ENCODE assay signal across 9 cellular contexts in the genomic region with DNA sequence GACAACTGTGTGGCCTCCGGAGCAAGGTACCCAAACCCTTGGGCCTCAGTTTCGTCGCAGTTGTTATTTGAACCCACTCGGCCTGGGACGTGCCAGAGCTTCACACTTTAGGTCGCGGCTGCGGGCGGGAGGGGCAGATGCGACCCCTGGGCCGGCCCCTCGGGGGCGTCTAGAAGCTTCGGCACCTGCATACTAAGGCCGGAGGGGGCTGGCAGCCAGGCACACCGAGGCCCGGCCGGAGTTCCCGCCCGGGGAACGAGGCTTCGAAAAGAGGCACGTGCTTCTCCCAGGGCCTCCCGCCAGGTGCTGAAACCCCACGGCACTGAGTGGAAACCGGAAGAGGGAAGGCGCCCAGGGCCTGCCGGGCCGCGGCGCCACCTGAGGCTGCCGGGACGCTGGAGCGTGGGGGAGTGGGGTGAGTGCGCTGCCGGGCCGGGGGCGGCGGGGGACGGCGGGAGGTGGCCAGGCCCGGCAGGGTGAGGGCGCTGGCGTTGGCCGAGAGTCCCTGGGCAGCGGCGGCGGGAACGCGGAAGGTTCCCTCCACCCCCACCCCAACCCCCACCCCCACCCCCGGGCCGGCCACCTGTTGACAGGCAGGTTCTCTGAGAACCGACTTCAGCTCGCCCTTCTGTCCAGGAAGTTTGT. TPM values are rescaled to one million over a fixed set of nuclear protein-coding genes. Genes with fewer than 3 reads are reported as not detected.
DNase-seq lines count a peak whose midpoint lies in the region; ATAC-seq, FAIRE-seq and TF ChIP-seq lines count a peak whose summit lies in the region.
"Had no signal": no experiment of that assay in that cellular context is flagged by ENCODE, and none has a peak within 500 bp of the region (broad histone marks: within the 10 kb centered on the region; RNA-seq: fewer than 3 reads in every experiment).

No MANE protein-coding gene starts in this region.

- H3K27me3 ChIP-seq in WERI-Rb-1 (ENCODE audit: insufficient read depth, low read depth, severe bottlenecking) (peaks cover 64% of the 10 kb centered on the region), keratinocyte (ENCODE audit: control insufficient read depth, extremely low read depth, insufficient read depth, low read length) (no peaks in the 10 kb centered on the region)

- H3K4me1 Mint-ChIP-seq in stimulated activated naive B cell treated with anti-CD40 and anti-IgM and Interleukin-4, amounts not matched to agents 10 μg/mL and 1 μg/mL and 100 μg/mL, for 72 hours: peaks cover 34 to 50% of the 10 kb centered on the region in 2 donors

- H4K20me1 ChIP-seq in keratinocyte (ENCODE audit: control insufficient read depth, extremely low read depth, insufficient read depth, low read length): no peaks in the 10 kb centered on the region

- peaks cover 2% of the 10 kb centered on the region for H3K4me1 ChIP-seq in keratinocyte (ENCODE audit: control insufficient read depth, extremely low read depth, insufficient read depth, low read length)

- H2AFZ ChIP-seq in keratinocyte (ENCODE audit: control insufficient read depth, low read length): peak overlapping the region; percentile 67

- peak; percentile 50 for DNase-seq in activated CD8-positive, alpha-beta memory T cell treated with anti-CD3 and anti-CD28 coated beads, Interleukin-2, amount 50 U/mL, for 48 hours
- DNase-seq in activated CD8-positive, alpha-beta memory T cell treated with anti-CD3 and anti-CD28 coated beads for 24 hours: no peak
- DNase-seq in WERI-Rb-1 (peak; percentile 49), keratinocyte (ENCODE audit: low read depth, low spot score) (no peak), H54 (ENCODE audit: insufficient read length, low spot score) (no peak)
- no peak for DNase-seq in stimulated activated naive B cell treated with anti-CD40 and anti-IgM and Interleukin-4, amounts not matched to agents 10 μg/mL and 1 μg/mL and 100 μg/mL, for 72 hours

- H3K9me3 ChIP-seq in WERI-Rb-1 (ENCODE audit: severe bottlenecking) (peaks cover 10% of the 10 kb centered on the region), keratinocyte (ENCODE audit: control insufficient read depth, low read depth, low read length) (peaks cover 2% of the 10 kb centered on the region)

- H3K27ac Mint-ChIP-seq in stimulated activated naive B cell treated with anti-CD40 and anti-IgM and Interleukin-4, amounts not matched to agents 10 μg/mL and 1 μg/mL and 100 μg/mL, for 72 hours: peak overlapping the region; percentile 37

- H3K9ac ChIP-seq in keratinocyte (ENCODE audit: control insufficient read depth, extremely low read depth, insufficient read depth, low read length): peak overlapping the region; percentile 52
- H3K9ac ChIP-seq: BLaER1 treated with 17β-estradiol and CSF1 and Interleukin-3, amounts not matched to agents 10 nM and 100 nM had no signal

- H3K9me1 ChIP-seq in keratinocyte (ENCODE audit: control insufficient read depth, extremely low read depth, insufficient read depth, low read length): no peaks in the 10 kb centered on the region

- ATAC-seq in stimulated activated naive B cell treated with anti-CD40 and anti-IgM and Interleukin-4, amounts not matched to agents 10 μg/mL and 1 μg/mL and 100 μg/mL, for 72 hours (replicated peaks): no peak
- no peak for ATAC-seq in HG03135 (IDR thresholded peaks at IDR 0.05; ENCODE audit: unreplicated experiment)
- no peak for ATAC-seq in GM21423 (IDR thresholded peaks at IDR 0.05; ENCODE audit: unreplicated experiment)

- peak overlapping the region; percentile 93 for H3K4me2 ChIP-seq in keratinocyte (ENCODE audit: control insufficient read depth, extremely low read depth, insufficient read depth, low read depth, low read length)

- H3K9me3 Mint-ChIP-seq in stimulated activated naive B cell treated with anti-CD40 and anti-IgM and Interleukin-4, amounts not matched to agents 10 μg/mL and 1 μg/mL and 100 μg/mL, for 72 hours: peaks cover 0 to 2% of the 10 kb centered on the region in 2 donors

- peak overlapping the region; percentile 41 to 74 for H3K4me3 Mint-ChIP-seq in stimulated activated naive B cell treated with anti-CD40 and anti-IgM and Interleukin-4, amounts not matched to agents 10 μg/mL and 1 μg/mL and 100 μg/mL, for 72 hours

- dilution Hi-C loops in keratinocyte (cut with MboI; ENCODE audit: extremely low pct_ligation_motif_present, low sequenced_read_pairs): no loop called here

- no peak for TF ChIP-seq POLR2A in H54 (IDR thresholded peaks at IDR 0.05; ENCODE audit: low read depth, low read length)

- H3K36me3 ChIP-seq in WERI-Rb-1: no peaks in the 10 kb centered on the region
- peaks cover 9 to 11% of the 10 kb centered on the region in 2 experiments for H3K36me3 ChIP-seq in keratinocyte (ENCODE audit: control insufficient read depth in 2 of 2, extremely low read depth in 1 of 2, insufficient read depth in 2 of 2, low read length in 2 of 2)
- H3K36me3 ChIP-seq: BLaER1 treated with 17β-estradiol and CSF1 and Interleukin-3, amounts not matched to agents 10 nM and 100 nM had no signal

- TF ChIP-seq CTCF in WERI-Rb-1 (IDR thresholded peaks at IDR 0.05; ENCODE audit: low read depth, low read length) (no peak), keratinocyte (optimal IDR thresholded peaks at IDR 0.05 in 1 of 3, IDR thresholded peaks at IDR 0.05 in 1 of 3, conservative IDR thresholded peaks at IDR 0.05 in 1 of 3; ENCODE audit: extremely low read depth in 1 of 3, insufficient read depth in 2 of 3, low read length in 3 of 3) (no peak)

- FAIRE-seq in keratinocyte (lab: Jason Lieb, UNC) (no peak), H54 (lab: Jason Lieb, UNC) (no peak)

- H3K27ac ChIP-seq in WERI-Rb-1: no peak overlapping the region
- H3K27ac ChIP-seq in keratinocyte (ENCODE audit: control insufficient read depth, insufficient read depth, low read length): no peak overlapping the region
- H3K27ac ChIP-seq: BLaER1 treated with 17β-estradiol and CSF1 and Interleukin-3, amounts not matched to agents 10 nM and 100 nM had no signal

- H3K36me3 Mint-ChIP-seq in stimulated activated naive B cell treated with anti-CD40 and anti-IgM and Interleukin-4, amounts not matched to agents 10 μg/mL and 1 μg/mL and 100 μg/mL, for 72 hours: peaks cover 1 to 14% of the 10 kb centered on the region in 2 donors

- peaks cover 62 to 87% of the 10 kb centered on the region in 2 donors for H3K27me3 Mint-ChIP-seq in stimulated activated naive B cell treated with anti-CD40 and anti-IgM and Interleukin-4, amounts not matched to agents 10 μg/mL and 1 μg/mL and 100 μg/mL, for 72 hours

- H3K4me3 ChIP-seq in WERI-Rb-1 (ENCODE audit: low read depth, low read length) (peak overlapping the region; percentile 42), keratinocyte (ENCODE audit: control insufficient read depth in 2 of 3, extremely low read depth in 1 of 3, insufficient read depth in 2 of 3, low read depth in 1 of 3, low read length in 3 of 3) (peak overlapping the region; percentile 16 to 70 (median 48))

- no peaks in the 10 kb centered on the region for H3K79me2 ChIP-seq in keratinocyte (ENCODE audit: control insufficient read depth, insufficient read depth, low read length)

RNA-seq across cellular contexts. Expression of gene OTX1, which starts 8.9 kb away (rescaled TPM):
- polyA plus RNA-seq in keratinocyte: 0.22 to 0.54 TPM (median 0.28 TPM) in 3 replicates
- 0.55 TPM for polyA plus RNA-seq in keratinocyte (2011; ENCODE audit: low read depth)
- polyA plus RNA-seq in keratinocyte (2011; cell fraction: cytosol; rRNA removed): 0.26 and 0.35 TPM in 2 replicates
- polyA plus RNA-seq in keratinocyte (2011; cell fraction: nucleus; rRNA removed): 2.1 and 3.3 TPM in 2 replicates
- 2.6 and 3.1 TPM in 2 replicates for polyA plus RNA-seq in keratinocyte (2012; ENCODE audit: low replicate concordance)
- 0.10 to 1.0 TPM (median 0.20 TPM) in 3 replicates for polyA minus RNA-seq in keratinocyte
- 1.2 TPM for polyA minus RNA-seq in keratinocyte (2011; cell fraction: cytosol; rRNA and poly(A)+ RNA removed)
- 2.5 and 3.1 TPM in 2 replicates for polyA minus RNA-seq in keratinocyte (2011; cell fraction: nucleus; rRNA and poly(A)+ RNA removed)

Comparison
In these comparisons a context has a peak if more than half of its experiments do, and no peak if none do; other contexts are left out.
1. DNase-seq: peak in activated CD8-positive, alpha-beta memory T cell treated with anti-CD3 and anti-CD28 coated beads, Interleukin-2, amount 50 U/mL, for 48 hours (single experiment) and WERI-Rb-1 (single experiment); none in activated CD8-positive, alpha-beta memory T cell treated with anti-CD3 and anti-CD28 coated beads for 24 hours (single experiment), keratinocyte (single experiment), stimulated activated naive B cell treated with anti-CD40 and anti-IgM and Interleukin-4, amounts not matched to agents 10 μg/mL and 1 μg/mL and 100 μg/mL, for 72 hours (single experiment) and H54 (single experiment).